In the genomic region with DNA sequence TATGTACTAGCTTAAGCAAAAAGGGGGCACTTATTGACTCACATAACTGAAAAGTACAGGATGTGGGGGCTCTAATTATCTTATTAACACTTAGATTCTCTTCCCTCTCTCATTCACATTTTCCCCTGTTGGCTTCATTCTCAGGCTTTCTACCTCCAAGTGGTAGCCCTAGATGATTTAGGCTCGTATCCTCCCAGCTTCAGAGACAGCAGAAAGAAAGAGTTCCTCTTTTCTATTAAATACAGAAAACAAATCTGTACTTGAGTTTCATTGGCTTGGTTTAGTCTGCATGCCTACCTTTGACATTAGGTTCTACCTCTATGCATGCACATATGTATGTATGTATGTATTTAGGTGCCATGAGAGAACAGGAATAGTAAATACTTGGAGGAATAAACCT, we compare ENCODE assay signal across 10 cellular contexts.
"Had no signal": no experiment of that assay in that cellular context is flagged by ENCODE, and none has a peak within 500 bp of the region (broad histone marks: within the 10 kb centered on the region; RNA-seq: fewer than 3 reads in every experiment).

No MANE protein-coding gene starts in this region.

- H3K4me1 ChIP-seq: HAP-1 had no signal

- H3K4me2 ChIP-seq: KMS-11 had no signal

- ATAC-seq: HCT116, HepG2 had no signal

- H3K4me3 ChIP-seq: GM23248, HAP-1 had no signal

- H3K9me3 ChIP-seq: HAP-1 had no signal

- H3K27ac ChIP-seq: GM23248, HL-60, KMS-11 had no signal

- H3K36me3 ChIP-seq: HAP-1 had no signal

- H3K9ac ChIP-seq: GM23248, KMS-11 had no signal

- DNase-seq: GM23248, GOT3, H7, HFFc6, Karpas-422 had no signal

- H2AFZ ChIP-seq: GM23248 had no signal
